8 cellular contexts compared by ENCODE assay signal in genomic region chr7:30286749-30287148, GRCh38. TPM values are rescaled to one million over a fixed set of nuclear protein-coding genes. Genes with fewer than 3 reads are reported as not detected.
A peak's percentile ranks its signal among the peaks of the same experiment; 100 is the strongest.
DNase-seq lines count a peak whose midpoint lies in the region; ATAC-seq and TF ChIP-seq lines count a peak whose summit lies in the region.

No MANE protein-coding gene starts in this region.

- peak overlapping the region; percentile 84 for H3K4me3 ChIP-seq in GM06990 (replicated peaks; ENCODE audit: low read depth, low read length)
- peak overlapping the region; percentile 83 for H3K4me3 ChIP-seq in PC-3 (ENCODE audit: low read length)
- H3K4me3 ChIP-seq in parathyroid adenoma (ENCODE audit: low read depth, low read length) = peak overlapping the region; percentile 67

- ATAC-seq in PC-3 (no peak), GM19351 (IDR thresholded peaks at IDR 0.05; ENCODE audit: unreplicated experiment) (no peak), GM18873 (IDR thresholded peaks at IDR 0.05; ENCODE audit: low FRiP score, unreplicated experiment) (no peak), HG02973 (IDR thresholded peaks at IDR 0.05; ENCODE audit: unreplicated experiment) (no peak)

- TF ChIP-seq CTCF in GM06990 (IDR thresholded peaks at IDR 0.05; ENCODE audit: insufficient read depth, low read length, poor library complexity, severe bottlenecking) (no peak), PC-3 (conservative IDR thresholded peaks at IDR 0.05; ENCODE audit: low read depth, low read length) (no peak), parathyroid adenoma (IDR thresholded peaks at IDR 0.05) (no peak)

- H3K9me3 ChIP-seq in PC-3 (ENCODE audit: low read length) (no peaks in the 10 kb centered on the region), parathyroid adenoma (ENCODE audit: control insufficient read depth, low read length) (no peaks in the 10 kb centered on the region)

- H3K36me3 ChIP-seq in GM06990 (ENCODE audit: control insufficient read depth, insufficient read depth, low read length) = no peaks in the 10 kb centered on the region
- H3K36me3 ChIP-seq in PC-3 (ENCODE audit: low read depth, low read length) = no peaks in the 10 kb centered on the region
- H3K36me3 ChIP-seq in parathyroid adenoma (ENCODE audit: control insufficient read depth, insufficient read depth, low read length) = no peaks in the 10 kb centered on the region

- H4K20me1 ChIP-seq in PC-3 (ENCODE audit: low read length) = no peaks in the 10 kb centered on the region; the same call in none of the 2 replicates

- intact Hi-C loops in PC-3 (cut with micrococcal nuclease) = loop anchor here (2.0 kb wide), 1 partner anchor 36 kb away; no protein-coding TSS in a partner anchor

- DNase-seq in GM06990 (ENCODE audit: extremely low read depth, insufficient read length) = no peak
- DNase-seq in PC-3 = no peak
- DNase-seq in epithelial cell of prostate (ENCODE audit: low read depth, low spot score) = no peak
- DNase-seq in GF-D8 (lab: John Stamatoyannopoulos, UW) = no peak

- H3F3A ChIP-seq in PC-3 (ENCODE audit: low read length, unreplicated experiment) = no peaks in the 10 kb centered on the region

- H2AFZ ChIP-seq in PC-3 (ENCODE audit: low read length) (no peak overlapping the region), parathyroid adenoma (no peak overlapping the region)

- BruUV-seq in PC-3 (replicated peaks; lab: Mats Ljungman, UMichigan) = TSS peak; percentile 38

- H3K79me2 ChIP-seq in PC-3 (ENCODE audit: low read length) = peaks cover 62% of the 10 kb centered on the region
- H3K79me2 ChIP-seq in parathyroid adenoma = peaks cover 20% of the 10 kb centered on the region

- H3K9me2 ChIP-seq in PC-3 (replicated peaks; ENCODE audit: low read length) = no peaks in the 10 kb centered on the region

- H3K27me3 ChIP-seq in GM06990 (replicated peaks; ENCODE audit: control insufficient read depth, insufficient read depth, low read length) (no peaks in the 10 kb centered on the region), PC-3 (ENCODE audit: low read length) (no peaks in the 10 kb centered on the region), parathyroid adenoma (ENCODE audit: control insufficient read depth, insufficient read depth, low read length) (no peaks in the 10 kb centered on the region)

- H3K4me2 ChIP-seq in PC-3 (ENCODE audit: low read length) = peak overlapping the region; percentile 86
- H3K4me2 ChIP-seq in parathyroid adenoma (ENCODE audit: low read length) = peak overlapping the region; percentile 93

- POLR2A ChIA-PET in PC-3 (lab: Charles Lee; ENCODE audit: unreplicated experiment) = no interaction called here

- H3K9ac ChIP-seq in PC-3 (ENCODE audit: low read length) (peak overlapping the region; percentile 84), parathyroid adenoma (no peak overlapping the region)

- H3K27ac ChIP-seq in PC-3 (ENCODE audit: low read length) (no peak overlapping the region), epithelial cell of prostate (peak overlapping the region; percentile 91), parathyroid adenoma (no peak overlapping the region)

- CTCF ChIA-PET in PC-3 (lab: Charles Lee) = no interaction called here

- H3K4me1 ChIP-seq in PC-3 (ENCODE audit: insufficient read depth, low read length) = peaks cover 23% of the 10 kb centered on the region
- H3K4me1 ChIP-seq in parathyroid adenoma = no peaks in the 10 kb centered on the region

RNA-seq across cellular contexts. Expression of gene ZNRF2, which starts 2.4 kb away (rescaled TPM):
- total RNA-seq in PC-3 (2014; rRNA removed) = 13.1 and 15.8 TPM in 2 replicates
